18 cellular contexts compared by ENCODE assay signal in genomic region chr13:44899967-44900366, GRCh38.
DNase-seq lines count a peak whose midpoint lies in the region; ATAC-seq and TF ChIP-seq lines count a peak whose summit lies in the region.
"Had no signal": no experiment of that assay in that cellular context is flagged by ENCODE, and none has a peak within 500 bp of the region (broad histone marks: within the 10 kb centered on the region; RNA-seq: fewer than 3 reads in every experiment).

No MANE protein-coding gene starts in this region.

- no peak overlapping the region for H3K4me3 ChIP-seq in BE2C (ENCODE audit: low read depth, low read length)
- H3K4me3 ChIP-seq: gastrocnemius medialis, SJCRH30 had no signal

- no peak for TF ChIP-seq CTCF in BE2C (IDR thresholded peaks at IDR 0.05; ENCODE audit: low read depth, low read length)

- intact Hi-C loops in activated T-helper 2 cell treated with anti-CD3 and anti-CD28 coated beads, Interferon-gamma antibody, Interleukin-2, Interleukin-4, amounts not matched to agents 10 μg/mL and 5 μg/mL and 100 μg/mL, durations not matched to agents 14 hours and 24 hours and 36 hours (cut with micrococcal nuclease), result no loop called here

- H3K4me1 ChIP-seq in BE2C, result peaks cover 10% of the 10 kb centered on the region

- no peak overlapping the region for H3K4me3 Mint-ChIP-seq in activated T-helper 2 cell treated with anti-CD3 and anti-CD28 coated beads, Interferon-gamma antibody, Interleukin-2, Interleukin-4, amounts not matched to agents 10 μg/mL and 5 μg/mL and 100 μg/mL, durations not matched to agents 14 hours and 24 hours and 36 hours (ENCODE audit: low read depth)
- H3K4me3 Mint-ChIP-seq: activated naive CD8-positive, alpha-beta T cell treated with anti-CD3 and anti-CD28 coated beads, Interleukin-2, amount 50 U/mL, for 24 hours; activated T-cell treated with anti-CD3 and anti-CD28 coated beads, Interleukin-2, amount 50 U/mL, for 72 hours; central memory CD8-positive, alpha-beta T cell; immature natural killer cell had no signal

- H3K36me3 Mint-ChIP-seq in activated T-helper 2 cell treated with anti-CD3 and anti-CD28 coated beads, Interferon-gamma antibody, Interleukin-2, Interleukin-4, amounts not matched to agents 10 μg/mL and 5 μg/mL and 100 μg/mL, durations not matched to agents 14 hours and 24 hours and 36 hours (ENCODE audit: low read depth), result no peaks in the 10 kb centered on the region
- H3K36me3 Mint-ChIP-seq: immature natural killer cell had no signal

- H3K36me3 ChIP-seq in BE2C, result no peaks in the 10 kb centered on the region
- H3K36me3 ChIP-seq: gastrocnemius medialis, SJCRH30 had no signal

- H3K27me3 ChIP-seq in BE2C, result no peaks in the 10 kb centered on the region
- H3K27me3 ChIP-seq: gastrocnemius medialis, SJCRH30 had no signal

- H3K9me3 ChIP-seq in BE2C, result no peaks in the 10 kb centered on the region
- H3K9me3 ChIP-seq: gastrocnemius medialis, SJCRH30 had no signal

- no peaks in the 10 kb centered on the region for H3K4me1 Mint-ChIP-seq in activated T-helper 2 cell treated with anti-CD3 and anti-CD28 coated beads, Interferon-gamma antibody, Interleukin-2, Interleukin-4, amounts not matched to agents 10 μg/mL and 5 μg/mL and 100 μg/mL, durations not matched to agents 14 hours and 24 hours and 36 hours (ENCODE audit: low read depth)
- H3K4me1 Mint-ChIP-seq: activated naive CD8-positive, alpha-beta T cell treated with anti-CD3 and anti-CD28 coated beads, Interleukin-2, amount 50 U/mL, for 24 hours; central memory CD8-positive, alpha-beta T cell; immature natural killer cell had no signal

- no peak overlapping the region for H3K27ac Mint-ChIP-seq in activated T-helper 2 cell treated with anti-CD3 and anti-CD28 coated beads, Interferon-gamma antibody, Interleukin-2, Interleukin-4, amounts not matched to agents 10 μg/mL and 5 μg/mL and 100 μg/mL, durations not matched to agents 14 hours and 24 hours and 36 hours
- H3K27ac Mint-ChIP-seq: activated naive CD8-positive, alpha-beta T cell treated with anti-CD3 and anti-CD28 coated beads, Interleukin-2, amount 50 U/mL, for 24 hours; activated T-cell treated with anti-CD3 and anti-CD28 coated beads, Interleukin-2, amount 50 U/mL, for 72 hours; immature natural killer cell had no signal

- no peak for ATAC-seq in HG03571 (IDR thresholded peaks at IDR 0.05; ENCODE audit: unreplicated experiment)
- ATAC-seq: activated naive CD8-positive, alpha-beta T cell treated with anti-CD3 and anti-CD28 coated beads, Interleukin-2, amount 50 U/mL, for 24 hours; activated T-cell treated with anti-CD3 and anti-CD28 coated beads, Interleukin-2, amount 50 U/mL, for 72 hours; gastrocnemius medialis had no signal

- peaks cover 11% of the 10 kb centered on the region for H3K27me3 Mint-ChIP-seq in activated T-helper 2 cell treated with anti-CD3 and anti-CD28 coated beads, Interferon-gamma antibody, Interleukin-2, Interleukin-4, amounts not matched to agents 10 μg/mL and 5 μg/mL and 100 μg/mL, durations not matched to agents 14 hours and 24 hours and 36 hours (ENCODE audit: low read depth)

- no peaks in the 10 kb centered on the region for H3K9me3 Mint-ChIP-seq in activated T-helper 2 cell treated with anti-CD3 and anti-CD28 coated beads, Interferon-gamma antibody, Interleukin-2, Interleukin-4, amounts not matched to agents 10 μg/mL and 5 μg/mL and 100 μg/mL, durations not matched to agents 14 hours and 24 hours and 36 hours
- H3K9me3 Mint-ChIP-seq: activated naive CD8-positive, alpha-beta T cell treated with anti-CD3 and anti-CD28 coated beads, Interleukin-2, amount 50 U/mL, for 24 hours; central memory CD8-positive, alpha-beta T cell; immature natural killer cell had no signal

- DNase-seq in DMS 273 (lab: John Stamatoyannopoulos, UW; ENCODE audit: unreplicated experiment) (peak; percentile 37), DMS 273 treated with DMSO at 0.1 percent for 48 hours (lab: John Stamatoyannopoulos, UW) (no peak), NCI-H1694 treated with DMSO at 0.1 percent for 48 hours (lab: John Stamatoyannopoulos, UW) (peak; percentile 13), NCI-H526 (lab: John Stamatoyannopoulos, UW) (peak; percentile 82 to 84), lung microvascular endothelial cell (ENCODE audit: low read depth in 2 of 2) (peak; percentile 25 to 47), BE2C (no peak)
- DNase-seq in activated T-helper 2 cell treated with anti-CD3 and anti-CD28 coated beads, Interferon-gamma antibody, Interleukin-2, Interleukin-4, amounts not matched to agents 10 μg/mL and 5 μg/mL and 100 μg/mL, durations not matched to agents 14 hours and 24 hours and 36 hours (ENCODE audit: low spot score), result no peak
- DNase-seq: 8988T; activated naive CD8-positive, alpha-beta T cell treated with anti-CD3 and anti-CD28 coated beads, Interleukin-2, amount 50 U/mL, for 24 hours; activated T-cell treated with anti-CD3 and anti-CD28 coated beads, Interleukin-2, amount 50 U/mL, for 72 hours; gastrocnemius medialis; immature natural killer cell; KG1; mesenchymal stem cell; substantia nigra had no signal

Comparison
In these comparisons a context has a peak if more than half of its experiments do, and no peak if none do; other contexts are left out.
1. DNase-seq: peak in DMS 273 (single experiment), NCI-H1694 treated with DMSO at 0.1 percent for 48 hours (single experiment), NCI-H526 (2 of 2) and lung microvascular endothelial cell (2 of 2); none in DMS 273 treated with DMSO at 0.1 percent for 48 hours (single experiment), BE2C (single experiment) and activated T-helper 2 cell treated with anti-CD3 and anti-CD28 coated beads, Interferon-gamma antibody, Interleukin-2, Interleukin-4, amounts not matched to agents 10 μg/mL and 5 μg/mL and 100 μg/mL, durations not matched to agents 14 hours and 24 hours and 36 hours (single experiment).